1 cellular context compared by ENCODE assay signal in genomic region chr6:11496152-11497060, GRCh38.
TF ChIP-seq lines count a peak whose summit lies in the region.

No MANE protein-coding gene starts in this region.

TF ChIP-seq in HepG2, 621 proteins besides CTCF, POLR2A, EP300 and RAD21 (continued from another document and continues in another):
- TF ChIP-seq E2F2 (CRISPR knock-in tag; IDR thresholded peaks at IDR 0.05; ENCODE audit: borderline replicate concordance) = no peak
- peak; percentile 35 for TF ChIP-seq XRCC5 (optimal IDR thresholded peaks at IDR 0.05; ENCODE audit: low read length)
- peak; percentile 60; the same call in 1 of the 2 replicates for TF ChIP-seq GATAD1 (CRISPR knock-in tag; IDR thresholded peaks at IDR 0.05)
- no peak for TF ChIP-seq MTF1 (CRISPR knock-in tag; IDR thresholded peaks at IDR 0.05)
- TF ChIP-seq ZNF124 (CRISPR knock-in tag; IDR thresholded peaks at IDR 0.05) = peak; percentile 77; the same call in 1 of the 2 replicates
- TF ChIP-seq KDM3A (CRISPR knock-in tag; IDR thresholded peaks at IDR 0.05; ENCODE audit: low read depth) = 0 out of 2 replicates have a peak, but pooled peaks have one; percentile 28
- no peak for TF ChIP-seq RARA (CRISPR knock-in tag; IDR thresholded peaks at IDR 0.05)
- peak; percentile 59; the same call in 1 of the 2 replicates for TF ChIP-seq ZBTB7B (CRISPR knock-in tag; IDR thresholded peaks at IDR 0.05)
- TF ChIP-seq ATF6 (CRISPR knock-in tag; conservative IDR thresholded peaks at IDR 0.05) = 0 out of 2 replicates have a peak, but pooled peaks have one; percentile 42
- peak; percentile 74; the same call in 1 of the 2 replicates for TF ChIP-seq ZMYM4 (CRISPR knock-in tag; IDR thresholded peaks at IDR 0.05)
- TF ChIP-seq POGZ (CRISPR knock-in tag; IDR thresholded peaks at IDR 0.05) = peak; percentile 39; the same call in 1 of the 2 replicates
- no peak for TF ChIP-seq SRSF1 (optimal IDR thresholded peaks at IDR 0.05; ENCODE audit: low read depth, low read length)
- peak; percentile 70; the same call in 1 of the 2 replicates for TF ChIP-seq HDAC2 (CRISPR knock-in tag; IDR thresholded peaks at IDR 0.05)
- no peak for TF ChIP-seq REST (IDR thresholded peaks at IDR 0.05; ENCODE audit: borderline replicate concordance in 1 of 2, low read depth in 1 of 2, low read length in 2 of 2)
- peak; percentile 91 for TF ChIP-seq ZNF614 (CRISPR knock-in tag; IDR thresholded peaks at IDR 0.05; ENCODE audit: borderline replicate concordance)
- TF ChIP-seq KLF11 (CRISPR knock-in tag; IDR thresholded peaks at IDR 0.05) = peak; percentile 78; the same call in 1 of the 2 replicates
- TF ChIP-seq ATF7 (IDR thresholded peaks at IDR 0.05) = no peak
- TF ChIP-seq ATF7 (CRISPR knock-in tag; IDR thresholded peaks at IDR 0.05) = no peak
- TF ChIP-seq SMC3 (IDR thresholded peaks at IDR 0.05; ENCODE audit: low read length) = peak; percentile 100
- TF ChIP-seq GABPB1 (CRISPR knock-in tag; IDR thresholded peaks at IDR 0.05) = peak; percentile 20; the same call in 1 of the 2 replicates
- no peak for TF ChIP-seq SOX13 (IDR thresholded peaks at IDR 0.05)
- TF ChIP-seq SOX13 (CRISPR knock-in tag; conservative IDR thresholded peaks at IDR 0.05 in 1 of 2, IDR thresholded peaks at IDR 0.05 in 1 of 2) = peak in 1 of 2 experiments; percentile 38; a peak in 1 of 4 replicates
- no peak for TF ChIP-seq EHMT2 (IDR thresholded peaks at IDR 0.05; ENCODE audit: borderline replicate concordance, low read depth, low read length)
- no peak for TF ChIP-seq CENPT (CRISPR knock-in tag; IDR thresholded peaks at IDR 0.05; ENCODE audit: low read depth)
- no peak for TF ChIP-seq CREB1 (IDR thresholded peaks at IDR 0.05)
- peak; percentile 34; the same call in 1 of the 2 replicates for TF ChIP-seq CREB1 (CRISPR knock-in tag; IDR thresholded peaks at IDR 0.05)
- peak; percentile 45 for TF ChIP-seq CEBPG (CRISPR knock-in tag; IDR thresholded peaks at IDR 0.05)
- peak in 1 of 2 experiments; percentile 56; a peak in 2 of 4 replicates for TF ChIP-seq NR2F1 (CRISPR knock-in tag; IDR thresholded peaks at IDR 0.05)
- TF ChIP-seq ZNF687 (CRISPR knock-in tag; IDR thresholded peaks at IDR 0.05) = no peak
- TF ChIP-seq MTA1 (CRISPR knock-in tag; IDR thresholded peaks at IDR 0.05; ENCODE audit: borderline replicate concordance) = no peak
- TF ChIP-seq ZBED4 (CRISPR knock-in tag; IDR thresholded peaks at IDR 0.05; ENCODE audit: borderline replicate concordance) = peak; percentile 75; the same call in 1 of the 2 replicates
- peak; percentile 67 for TF ChIP-seq MLX (CRISPR knock-in tag; IDR thresholded peaks at IDR 0.05)
- TF ChIP-seq ZNF501 (CRISPR knock-in tag; IDR thresholded peaks at IDR 0.05) = peak; percentile 49; the same call in 1 of the 2 replicates
- peak; percentile 54; the same call in 1 of the 2 replicates for TF ChIP-seq ISL2 (CRISPR knock-in tag; IDR thresholded peaks at IDR 0.05)
- no peak for TF ChIP-seq ZNF704 (CRISPR knock-in tag; IDR thresholded peaks at IDR 0.05; ENCODE audit: borderline replicate concordance)
- TF ChIP-seq JARID2 (CRISPR knock-in tag; IDR thresholded peaks at IDR 0.05; ENCODE audit: insufficient replicate concordance) = peak; percentile 82
- TF ChIP-seq RFX3 (CRISPR knock-in tag; IDR thresholded peaks at IDR 0.05) = no peak
- peak; percentile 100 for TF ChIP-seq ARID3A (IDR thresholded peaks at IDR 0.05; ENCODE audit: low read depth, low read length)
- peak; percentile 91 for TF ChIP-seq PHF5A (CRISPR knock-in tag; IDR thresholded peaks at IDR 0.05; ENCODE audit: low read depth, unreplicated experiment)
- no peak for TF ChIP-seq RAD51 (IDR thresholded peaks at IDR 0.05; ENCODE audit: borderline replicate concordance)
- 0 out of 2 replicates have a peak, but pooled peaks have one; percentile 45 for TF ChIP-seq FOXK1 (CRISPR knock-in tag; IDR thresholded peaks at IDR 0.05; ENCODE audit: borderline replicate concordance, low read depth)
- peak; percentile 37 for TF ChIP-seq NFYC (CRISPR knock-in tag; IDR thresholded peaks at IDR 0.05)
